In the genomic region with DNA sequence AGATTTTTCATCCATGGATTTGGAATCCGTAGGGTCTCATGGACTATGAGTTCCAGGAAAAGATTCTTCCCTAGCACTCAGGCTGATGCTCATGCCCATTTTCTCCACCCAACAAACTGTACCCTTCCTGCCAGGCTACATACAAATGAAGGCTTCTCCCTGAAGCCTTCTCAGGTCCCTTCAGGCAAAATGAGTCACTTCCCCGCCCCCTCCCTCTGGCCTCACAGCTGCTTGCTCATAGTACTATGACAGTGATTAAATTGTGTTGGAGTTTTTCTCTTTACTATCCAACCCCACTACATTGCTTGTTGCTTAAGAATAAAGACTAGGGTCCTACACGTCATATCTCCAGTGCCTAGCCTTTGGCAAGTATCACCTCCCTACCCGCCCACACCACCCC, we compare ENCODE assay signal across 12 cellular contexts.
DNase-seq lines count a peak whose midpoint lies in the region; TF ChIP-seq lines count a peak whose summit lies in the region.
"Had no signal": no experiment of that assay in that cellular context is flagged by ENCODE, and none has a peak within 500 bp of the region (broad histone marks: within the 10 kb centered on the region; RNA-seq: fewer than 3 reads in every experiment).

No MANE protein-coding gene starts in this region.

- H3K36me3 ChIP-seq in mammary epithelial cell (ENCODE audit: insufficient read depth, low read length) (no peaks in the 10 kb centered on the region), osteoblast (ENCODE audit: insufficient read depth, low read length) (no peaks in the 10 kb centered on the region), left ventricle myocardium inferior (no peaks in the 10 kb centered on the region), endodermal cell (ENCODE audit: control insufficient read depth, insufficient read depth, low read length) (no peaks in the 10 kb centered on the region), ascending aorta (no peaks in the 10 kb centered on the region)

- CTCF ChIA-PET in mammary epithelial cell (lab: Charles Lee; ENCODE audit: low non-redundant PET), result no interaction called here

- dilution Hi-C loops in mammary epithelial cell (cut with HindIII; ENCODE audit: low sequenced_read_pairs), result no loop called here

- peaks cover 14% of the 10 kb centered on the region for H3K4me1 ChIP-seq in mammary epithelial cell (ENCODE audit: insufficient read depth, low read length)
- no peaks in the 10 kb centered on the region for H3K4me1 ChIP-seq in osteoblast (ENCODE audit: insufficient read depth, low read length)
- H3K4me1 ChIP-seq in left ventricle myocardium inferior, result no peaks in the 10 kb centered on the region
- H3K4me1 ChIP-seq in endodermal cell (ENCODE audit: control insufficient read depth, insufficient read depth, low read length), result no peaks in the 10 kb centered on the region
- H3K4me1 ChIP-seq in ascending aorta, result no peaks in the 10 kb centered on the region

- in situ Hi-C loops in mammary epithelial cell (cut with MboI; ENCODE audit: low sequenced_read_pairs in 2 of 2) (no loop called here), G401 (cut with HindIII; ENCODE audit: low sequenced_read_pairs) (no loop called here)

- H2AFZ ChIP-seq in mammary epithelial cell (ENCODE audit: low read depth, low read length) (no peak overlapping the region), osteoblast (ENCODE audit: low read length) (no peak overlapping the region)

- intact Hi-C loops in mammary epithelial cell (cut with micrococcal nuclease) (no loop called here), left ventricle myocardium inferior (cut with micrococcal nuclease) (no loop called here), ascending aorta (cut with DNase I) (no loop called here)

- no peaks in the 10 kb centered on the region for H3K27me3 Mint-ChIP-seq in endodermal cell (ENCODE audit: insufficient read depth)

- no TSS peak for BruUV-seq in mammary epithelial cell (replicated peaks; lab: Mats Ljungman, UMichigan)

- 19% methylated on average over 3 of the region's 4 CpGs for WGBS in mammary epithelial cell (ENCODE audit: low coverage, missing lambda C conversion rate)
- WGBS in endodermal cell (ENCODE audit: insufficient coverage in 1 of 2, insufficient read length in 1 of 2), 2 experiments, result 86% methylated on average over 2 of the region's 4 CpGs; no CpG with 5 or more reads in 1 of the 2 experiments

- H3K27ac Mint-ChIP-seq in endodermal cell, result no peak overlapping the region

- H3K79me2 ChIP-seq in mammary epithelial cell (ENCODE audit: insufficient read depth, low read length) (no peaks in the 10 kb centered on the region), osteoblast (ENCODE audit: insufficient read depth, low read length) (no peaks in the 10 kb centered on the region)

- H3K9ac ChIP-seq in mammary epithelial cell (ENCODE audit: insufficient read depth, low read length) (no peak overlapping the region), endodermal cell (ENCODE audit: extremely low read depth, low read length, poor library complexity, severe bottlenecking) (no peak overlapping the region)

- H4K20me1 ChIP-seq in mammary epithelial cell (ENCODE audit: insufficient read depth, low read length) (no peaks in the 10 kb centered on the region), osteoblast (ENCODE audit: insufficient read depth, low read length) (no peaks in the 10 kb centered on the region)

- no peak overlapping the region for H3K27ac ChIP-seq in mammary epithelial cell (ENCODE audit: insufficient read depth, low read depth, low read length)
- H3K27ac ChIP-seq in osteoblast (ENCODE audit: low read depth, low read length), result no peak overlapping the region
- H3K27ac ChIP-seq in left ventricle myocardium inferior (replicated peaks), result no peak overlapping the region
- H3K27ac ChIP-seq in endodermal cell (ENCODE audit: low read depth, low read length), result no peak overlapping the region
- no peak overlapping the region for H3K27ac ChIP-seq in ascending aorta

- H3K9me3 ChIP-seq in mammary epithelial cell (replicated peaks; ENCODE audit: insufficient read depth, low read length) (no peaks in the 10 kb centered on the region), osteoblast (ENCODE audit: low read depth, low read length) (no peaks in the 10 kb centered on the region), left ventricle myocardium inferior (replicated peaks) (no peaks in the 10 kb centered on the region), endodermal cell (ENCODE audit: control insufficient read depth, low read length) (no peaks in the 10 kb centered on the region), ascending aorta (no peaks in the 10 kb centered on the region)

- peaks cover 18% of the 10 kb centered on the region for H3K4me1 Mint-ChIP-seq in endodermal cell

- H3K4me2 ChIP-seq in mammary epithelial cell (ENCODE audit: insufficient read depth, low read depth, low read length) (no peak overlapping the region), osteoblast (ENCODE audit: insufficient read depth, low read length) (no peak overlapping the region)

- H3K4me3 ChIP-seq in mammary epithelial cell (replicated peaks in 1 of 3; ENCODE audit: insufficient read depth in 1 of 3, low read depth in 2 of 3, low read length in 3 of 3) (no peak overlapping the region), osteoblast (ENCODE audit: insufficient read depth, low read length) (no peak overlapping the region), left ventricle myocardium inferior (no peak overlapping the region), endodermal cell (ENCODE audit: low read length) (no peak overlapping the region), ascending aorta (no peak overlapping the region)

- no peak overlapping the region for H3K4me3 Mint-ChIP-seq in endodermal cell

- DNase-seq in ELF-1 (ENCODE audit: low read depth, low spot score) (peak; percentile 40), LHCN-M2 (ENCODE audit: low read depth) (peak; percentile 73), mammary epithelial cell (peak; percentile 85), osteoblast (ENCODE audit: insufficient read length, low spot score, missing footprints) (peak; percentile 66), left ventricle myocardium inferior (no peak), endodermal cell (no peak), G401 (ENCODE audit: low spot score) (no peak), ascending aorta (ENCODE audit: low spot score in 2 of 2) (no peak)
- DNase-seq: activated gamma-delta T cell treated with Interleukin-2 at 50 U/mL for 16 hours, glutamatergic neuron, KG1, NCI-H526 had no signal

- H3K9me3 Mint-ChIP-seq in endodermal cell, result no peaks in the 10 kb centered on the region

- H3K27me3 ChIP-seq in mammary epithelial cell (ENCODE audit: insufficient read depth, low read length), result no peaks in the 10 kb centered on the region
- no peaks in the 10 kb centered on the region for H3K27me3 ChIP-seq in osteoblast (ENCODE audit: insufficient read depth, low read length)
- H3K27me3 ChIP-seq in left ventricle myocardium inferior (ENCODE audit: low read depth), result no peaks in the 10 kb centered on the region
- no peaks in the 10 kb centered on the region for H3K27me3 ChIP-seq in endodermal cell (ENCODE audit: control insufficient read depth, insufficient read depth, low read length, poor library complexity, severe bottlenecking)
- no peaks in the 10 kb centered on the region for H3K27me3 ChIP-seq in ascending aorta

- no peaks in the 10 kb centered on the region for H3K36me3 Mint-ChIP-seq in endodermal cell (ENCODE audit: low read depth)

- no peak for TF ChIP-seq CTCF in mammary epithelial cell (conservative IDR thresholded peaks at IDR 0.05 in 1 of 2, IDR thresholded peaks at IDR 0.05 in 1 of 2; ENCODE audit: extremely low read depth in 1 of 2, insufficient read depth in 1 of 2, low read depth in 1 of 2, low read length in 2 of 2)
- TF ChIP-seq CTCF in osteoblast (IDR thresholded peaks at IDR 0.05; ENCODE audit: extremely low read depth, low read depth, low read length), result no peak
- TF ChIP-seq CTCF in left ventricle myocardium inferior (IDR thresholded peaks at IDR 0.05; ENCODE audit: borderline replicate concordance), result no peak
- TF ChIP-seq CTCF in endodermal cell (conservative IDR thresholded peaks at IDR 0.05), result no peak
- TF ChIP-seq CTCF in ascending aorta (IDR thresholded peaks at IDR 0.05), result no peak

Comparison
In these comparisons a context has a peak if more than half of its experiments do, and no peak if none do; other contexts are left out.
1. DNase-seq: peak in ELF-1 (single experiment), LHCN-M2 (single experiment), mammary epithelial cell (single experiment) and osteoblast (single experiment); none in left ventricle myocardium inferior (single experiment), endodermal cell (single experiment), G401 (single experiment) and ascending aorta (0 of 2).